Comparison of ENCODE assay signal across 12 cellular contexts in the genomic region with DNA sequence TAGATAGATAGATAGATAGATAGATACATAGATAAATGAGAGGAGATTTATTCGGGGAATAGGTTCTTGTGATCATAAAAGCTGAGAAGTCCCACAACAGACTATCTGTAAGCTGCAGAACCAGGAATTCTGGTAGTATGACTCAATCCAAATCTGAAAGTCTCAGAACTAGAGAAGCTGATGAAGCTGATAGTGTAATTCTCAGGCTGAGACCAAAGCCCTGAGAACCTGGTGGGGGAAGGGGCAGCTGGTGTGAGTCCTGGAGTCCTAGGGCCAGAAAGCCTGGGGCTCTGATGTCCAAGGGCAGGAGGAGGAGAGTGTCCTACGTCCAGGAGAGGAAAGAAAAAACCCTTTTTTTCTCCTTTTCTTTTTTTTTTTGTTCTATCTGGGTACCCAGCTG.
"Had no signal": no experiment of that assay in that cellular context is flagged by ENCODE, and none has a peak within 500 bp of the region (broad histone marks: within the 10 kb centered on the region; RNA-seq: fewer than 3 reads in every experiment).

No MANE protein-coding gene starts in this region.

- H3K4me3 ChIP-seq: dorsolateral prefrontal cortex, esophagus squamous epithelium, psoas muscle had no signal

- DNase-seq: activated CD4-positive, alpha-beta T cell treated with anti-CD3 and anti-CD28 coated beads, Interleukin-2, amount 10 ng/mL, durations not matched to agents 7 days and 5 days; activated CD4-positive, CD25-positive, alpha-beta regulatory T cell; amygdala; brain microvascular endothelial cell; dorsolateral prefrontal cortex; esophagus squamous epithelium; foreskin fibroblast; nephron progenitor cell; psoas muscle; stimulated activated CD4-positive, alpha-beta T cell treated with anti-CD3 and anti-CD28 coated beads, Interleukin-12 subunit alpha, Interleukin-12 subunit beta, amount 100 ng/mL, for 4 hours; stimulated activated naive CD4-positive, alpha-beta T cell had no signal

- ATAC-seq: psoas muscle, sciatic nerve had no signal
